Comparison of ENCODE assay signal across 10 cellular contexts in genomic region chr3:58487140-58487886, GRCh38. TPM values are rescaled to one million over a fixed set of nuclear protein-coding genes. Genes with fewer than 3 reads are reported as not detected.
DNase-seq lines count a peak whose midpoint lies in the region; ATAC-seq, FAIRE-seq and TF ChIP-seq lines count a peak whose summit lies in the region.
"Had no signal": no experiment of that assay in that cellular context is flagged by ENCODE, and none has a peak within 500 bp of the region (broad histone marks: within the 10 kb centered on the region; RNA-seq: fewer than 3 reads in every experiment).

No MANE protein-coding gene starts in this region.

- ATAC-seq in K562, result peak; percentile 29; the same call in 1 of the 3 replicates

- BruUV-seq in K562 (replicated peaks; lab: Mats Ljungman, UMichigan), result no TSS peak

- TF ChIP-seq POLR2A in K562 (conservative IDR thresholded peaks at IDR 0.05), result no peak

- no peak overlapping the region for H3K27ac Mint-ChIP-seq in activated CD4-positive, alpha-beta T cell treated with anti-CD3 and anti-CD28 coated beads, Interleukin-2, amount 10 ng/mL, durations not matched to agents 7 days and 5 days

- H3K27me3 ChIP-seq in K562 (ENCODE audit: control insufficient read depth in 2 of 2, insufficient read depth in 2 of 2, low read length in 2 of 2), result no peaks in the 10 kb centered on the region
- H3K27me3 ChIP-seq: BLaER1 treated with 17β-estradiol and CSF1 and Interleukin-3, amounts not matched to agents 10 nM and 100 nM had no signal

- in situ Hi-C loops in K562 (cut with MboI), result no loop called here

- H3K36me3 Mint-ChIP-seq in activated CD4-positive, alpha-beta T cell treated with anti-CD3 and anti-CD28 coated beads, Interleukin-2, amount 10 ng/mL, durations not matched to agents 7 days and 5 days (ENCODE audit: low read depth), result no peaks in the 10 kb centered on the region

- no peaks in the 10 kb centered on the region for H3K9me1 ChIP-seq in K562 (ENCODE audit: control insufficient read depth, insufficient read depth, low read length)

- CTCF ChIA-PET in K562 (lab: Yijun Ruan, JAX; ENCODE audit: low intra/inter-chr PET ratio), result no interaction called here
- CTCF ChIA-PET in activated CD4-positive, alpha-beta T cell treated with anti-CD3 and anti-CD28 coated beads, Interleukin-2, amount 10 ng/mL, durations not matched to agents 7 days and 5 days (lab: Charles Lee), result interaction anchor here (0.6 to 2.3 kb wide), 7 partner anchors 10 to 181 kb away, joined by 3 to 11 read pairs (median 3); partner anchors contain the start of genes HTD2 and RPP14

- H3K4me1 ChIP-seq in K562 (replicated peaks in 1 of 2; ENCODE audit: control insufficient read depth in 2 of 2, insufficient read depth in 2 of 2, low read length in 2 of 2), result peaks cover 18 to 22% of the 10 kb centered on the region in 2 experiments; a peak in 4 of 5 replicates

- peak overlapping the region in 1 of 2 experiments; percentile 62; a peak in 1 of 4 replicates for H3K9ac ChIP-seq in K562 (ENCODE audit: insufficient read depth in 1 of 2, low read depth in 2 of 2, low read length in 2 of 2)
- H3K9ac ChIP-seq: BLaER1 treated with 17β-estradiol and CSF1 and Interleukin-3, amounts not matched to agents 10 nM and 100 nM had no signal

- no peak for TF ChIP-seq CTCF in K562 (IDR thresholded peaks at IDR 0.05 in 2 of 3, conservative IDR thresholded peaks at IDR 0.05 in 1 of 3; ENCODE audit: insufficient read depth in 2 of 3, low read depth in 1 of 3, low read length in 3 of 3)

- H3K4me2 ChIP-seq in K562 (ENCODE audit: insufficient read depth, low read length), result peak overlapping the region; percentile 56

- H3K4me3 Mint-ChIP-seq in activated CD4-positive, alpha-beta T cell treated with anti-CD3 and anti-CD28 coated beads, Interleukin-2, amount 10 ng/mL, durations not matched to agents 7 days and 5 days, result no peak overlapping the region

- peak; percentile 26 for FAIRE-seq in K562 (lab: Jason Lieb, UNC)

- TF ChIP-seq EP300 in K562 (IDR thresholded peaks at IDR 0.05; ENCODE audit: low read length), result no peak

- H2AFZ ChIP-seq in K562 (ENCODE audit: low read depth, low read length), result peak overlapping the region; percentile 84

- H4K20me1 ChIP-seq in K562 (replicated peaks; ENCODE audit: control insufficient read depth, insufficient read depth, low read length), result no peaks in the 10 kb centered on the region

- POLR2A ChIA-PET in K562 (lab: Yijun Ruan, JAX), result interaction anchor here (0.7 to 1.0 kb wide), 3 partner anchors 13 to 181 kb away, joined by 3 read pairs; partner anchors contain the start of genes HTD2, PDHB and RPP14
- POLR2A ChIA-PET in activated CD4-positive, alpha-beta T cell treated with anti-CD3 and anti-CD28 coated beads, Interleukin-2, amount 10 ng/mL, durations not matched to agents 7 days and 5 days (lab: Charles Lee), result no interaction called here

- TF ChIP-seq RAD21 in K562 (CRISPR knock-in tag; conservative IDR thresholded peaks at IDR 0.05 in 1 of 2, IDR thresholded peaks at IDR 0.05 in 1 of 2), result no peak

- no peaks in the 10 kb centered on the region for H3K9me3 Mint-ChIP-seq in activated CD4-positive, alpha-beta T cell treated with anti-CD3 and anti-CD28 coated beads, Interleukin-2, amount 10 ng/mL, durations not matched to agents 7 days and 5 days

- WGBS in K562 (ENCODE audit: insufficient coverage, low coverage, missing lambda C conversion rate), result 42% methylated on average over 7 of the region's 18 CpGs

- no peaks in the 10 kb centered on the region for H3K36me3 ChIP-seq in K562 (ENCODE audit: control insufficient read depth, insufficient read depth, low read length)
- H3K36me3 ChIP-seq: BLaER1 treated with 17β-estradiol and CSF1 and Interleukin-3, amounts not matched to agents 10 nM and 100 nM had no signal

- peak; percentile 55 for DNase-seq in 8988T
- peak; percentile 67 for DNase-seq in HT1080 (ENCODE audit: low read depth)
- DNase-seq in K562 (ENCODE audit: extremely low read depth in 1 of 4, low spot score in 3 of 4), result peak; percentile 35 to 51 (median 46)
- peak; percentile 10 for DNase-seq in kidney glomerular epithelial cell (lab: John Stamatoyannopoulos, UW)
- DNase-seq in RPMI8226, result no peak
- DNase-seq in activated CD4-positive, alpha-beta T cell treated with anti-CD3 and anti-CD28 coated beads, Interleukin-2, amount 10 ng/mL, durations not matched to agents 7 days and 5 days, result no peak
- no peak for DNase-seq in globus pallidus (ENCODE audit: low spot score)
- no peak for DNase-seq in NOMO-1 treated with dmso at 0.1 percent for 144 hours (lab: John Stamatoyannopoulos, UW; ENCODE audit: unreplicated experiment)
- DNase-seq: activated CD8-positive, alpha-beta memory T cell treated with anti-CD3 and anti-CD28 coated beads, Interleukin-2, amount 50 U/mL, for 48 hours had no signal

- no peak overlapping the region; the same call in 2 of the 3 replicates for H3K27ac ChIP-seq in K562 (ENCODE audit: extremely low read depth, low read depth, low read length)

- peaks cover 12% of the 10 kb centered on the region for H3K4me1 Mint-ChIP-seq in activated CD4-positive, alpha-beta T cell treated with anti-CD3 and anti-CD28 coated beads, Interleukin-2, amount 10 ng/mL, durations not matched to agents 7 days and 5 days

- intact Hi-C loops in K562 (cut with micrococcal nuclease), result no loop called here

- H3K4me3 ChIP-seq in K562, result no peak overlapping the region
- H3K4me3 ChIP-seq: BLaER1 treated with 17β-estradiol and CSF1 and Interleukin-3, amounts not matched to agents 10 nM and 100 nM had no signal

- peaks cover 52% of the 10 kb centered on the region for H3K27me3 Mint-ChIP-seq in activated CD4-positive, alpha-beta T cell treated with anti-CD3 and anti-CD28 coated beads, Interleukin-2, amount 10 ng/mL, durations not matched to agents 7 days and 5 days

- H3K9me3 ChIP-seq in K562 (replicated peaks; ENCODE audit: control insufficient read depth, insufficient read depth, low read depth, low read length), result no peaks in the 10 kb centered on the region
- H3K9me3 ChIP-seq: BLaER1 treated with 17β-estradiol and CSF1 and Interleukin-3, amounts not matched to agents 10 nM and 100 nM had no signal

- peaks cover 2% of the 10 kb centered on the region; the same call in 1 of the 3 replicates for H3K79me2 ChIP-seq in K562 (ENCODE audit: control insufficient read depth, insufficient read depth, low read length)

RNA-seq across cellular contexts. Expression of gene KCTD6, which starts 4.6 kb away (rescaled TPM):
- total RNA-seq in HT1080 (2014; rRNA removed; shearing (Covaris generic)), result 5.8 and 10.2 TPM in 2 replicates
- 12.0 and 13.5 TPM in 2 replicates for polyA plus RNA-seq in HT1080 (2015; cell fraction: cytosol; rRNA removed)
- polyA plus RNA-seq in HT1080 (2015; cell fraction: nucleus; rRNA removed), result 10.2 and 10.7 TPM in 2 replicates
- 7.6 and 24.0 TPM in 2 replicates for total RNA-seq in K562 (2011; cell fraction: chromatin; rRNA removed; ENCODE audit: low replicate concordance)
- 3.5 and 5.3 TPM in 2 replicates for total RNA-seq in K562 (2011; cell fraction: nucleolus; rRNA removed)
- 7.4 and 11.0 TPM in 2 replicates for total RNA-seq in K562 (2011; cell fraction: nucleoplasm; rRNA removed)
- total RNA-seq in K562 (2014; rRNA removed), result 2.1 and 4.4 TPM in 2 replicates
- total RNA-seq in K562 (2014; rRNA removed; fragmentation: Illumina TruSeq; extraction: Trizol), result 3.7 and 5.1 TPM in 2 replicates
- 5.2 and 5.3 TPM in 2 replicates for total RNA-seq in K562 (2015; rRNA removed; fragmentation: Illumina TruSeq; extraction: Trizol)
- 3.0 and 3.5 TPM in 2 replicates for total RNA-seq in K562 (2021)
- polyA plus RNA-seq in K562 (2011; rRNA removed), result 5.0 and 5.1 TPM in 2 replicates
- 2.4 and 3.2 TPM in 2 replicates for polyA plus RNA-seq in K562 (2011; cell fraction: cytosol; rRNA removed)
- 2.8 and 3.6 TPM in 2 replicates for polyA plus RNA-seq in K562 (2011; cell fraction: nucleus; rRNA removed)
- 2.8 and 3.2 TPM in 2 replicates for polyA plus RNA-seq in K562 (2012)
- polyA plus RNA-seq in K562 (2014; fragmentation: Illumina TruSeq; extraction: Trizol), result 4.2 and 5.9 TPM in 2 replicates
- 1 to 10 TPM; 4.0 to 4.5 TPM for polyA plus RNA-seq in K562 (2014; fragmentation: Nextera tagmentation; extraction: Ambion mirVana)
- 3.9 and 5.3 TPM in 2 replicates for polyA plus RNA-seq in K562 (2014; rRNA removed)
- 4.3 and 5.2 TPM in 2 replicates for polyA minus RNA-seq in K562 (2011; rRNA and poly(A)+ RNA removed)
- polyA minus RNA-seq in K562 (2011; cell fraction: cytosol; rRNA and poly(A)+ RNA removed), result 2.5 TPM in 1 of 2 replicates, not detected in the other
- 4.7 and 8.1 TPM in 2 replicates for polyA minus RNA-seq in K562 (2011; cell fraction: nucleus; rRNA and poly(A)+ RNA removed)
- 10 to 100 TPM in 1 of 2 experiments, 1 to 10 TPM in 1; 7.7 to 10.8 TPM for total RNA-seq in activated CD4-positive, alpha-beta T cell treated with anti-CD3 and anti-CD28 coated beads, Interleukin-2, amount 10 ng/mL, durations not matched to agents 7 days and 5 days

RNA-seq across cellular contexts. Expression of gene ACOX2, which starts 49.7 kb away (rescaled TPM):
- total RNA-seq in HT1080 (2014; rRNA removed; shearing (Covaris generic)), result 61.4 and 69.8 TPM in 2 replicates
- 19.6 and 22.5 TPM in 2 replicates for polyA plus RNA-seq in HT1080 (2015; cell fraction: cytosol; rRNA removed)
- 12.7 and 14.9 TPM in 2 replicates for polyA plus RNA-seq in HT1080 (2015; cell fraction: nucleus; rRNA removed)
- total RNA-seq in K562 (2011; cell fraction: chromatin; rRNA removed; ENCODE audit: low replicate concordance), result not detected in 2 replicates
- total RNA-seq in K562 (2011; cell fraction: nucleolus; rRNA removed), result not detected in 2 replicates
- total RNA-seq in K562 (2011; cell fraction: nucleoplasm; rRNA removed), result not detected in 2 replicates
- total RNA-seq in K562 (2014; rRNA removed) (not detected in 2 replicates), K562 (2014; rRNA removed; fragmentation: Illumina TruSeq; extraction: Trizol) (not detected in 2 replicates), K562 (2015; rRNA removed; fragmentation: Illumina TruSeq; extraction: Trizol) (not detected in 2 replicates), K562 (2021) (not detected in 2 replicates)
- polyA plus RNA-seq in K562 (2011; rRNA removed) (not detected in 2 replicates), K562 (2014; fragmentation: Illumina TruSeq; extraction: Trizol) (not detected in 2 replicates), K562 (2014; fragmentation: Nextera tagmentation; extraction: Ambion mirVana) (under 1 TPM in 1 of 2 experiments, not detected in 1; 0.15 TPM), K562 (2014; rRNA removed) (not detected in 2 replicates)
- polyA plus RNA-seq in K562 (2011; cell fraction: cytosol; rRNA removed), result not detected in 2 replicates
- not detected in 2 replicates for polyA plus RNA-seq in K562 (2011; cell fraction: nucleus; rRNA removed)
- 0.25 TPM in 1 of 2 replicates, not detected in the other for polyA plus RNA-seq in K562 (2012)
- polyA minus RNA-seq in K562 (2011; rRNA and poly(A)+ RNA removed), result 0.63 TPM in 1 of 2 replicates, not detected in the other
- polyA minus RNA-seq in K562 (2011; cell fraction: cytosol; rRNA and poly(A)+ RNA removed), result not detected in 2 replicates
- not detected in 2 replicates for polyA minus RNA-seq in K562 (2011; cell fraction: nucleus; rRNA and poly(A)+ RNA removed)
- total RNA-seq in activated CD4-positive, alpha-beta T cell treated with anti-CD3 and anti-CD28 coated beads, Interleukin-2, amount 10 ng/mL, durations not matched to agents 7 days and 5 days, result not detected

RNA-seq across cellular contexts. Expression of gene PDHB, which starts 53.7 kb away (rescaled TPM):
- total RNA-seq in HT1080 (2014; rRNA removed; shearing (Covaris generic)), result 78.8 and 81.6 TPM in 2 replicates
- polyA plus RNA-seq in HT1080 (2015; cell fraction: cytosol; rRNA removed), result 92.0 and 97.5 TPM in 2 replicates
- 85.9 and 92.9 TPM in 2 replicates for polyA plus RNA-seq in HT1080 (2015; cell fraction: nucleus; rRNA removed)
- total RNA-seq in K562 (2011; cell fraction: chromatin; rRNA removed; ENCODE audit: low replicate concordance), result 29.9 and 40.1 TPM in 2 replicates
- total RNA-seq in K562 (2011; cell fraction: nucleolus; rRNA removed), result 18.7 and 20.1 TPM in 2 replicates
- total RNA-seq in K562 (2011; cell fraction: nucleoplasm; rRNA removed), result 26.5 and 29.7 TPM in 2 replicates
- total RNA-seq in K562 (2014; rRNA removed), result 57.7 and 123 TPM in 2 replicates
- 66.0 and 71.2 TPM in 2 replicates for total RNA-seq in K562 (2014; rRNA removed; fragmentation: Illumina TruSeq; extraction: Trizol)
- 55.6 and 58.6 TPM in 2 replicates for total RNA-seq in K562 (2015; rRNA removed; fragmentation: Illumina TruSeq; extraction: Trizol)
- total RNA-seq in K562 (2021), result 50.9 and 51.2 TPM in 2 replicates
- polyA plus RNA-seq in K562 (2011; rRNA removed), result 68.6 and 85.2 TPM in 2 replicates
- 28.3 and 45.0 TPM in 2 replicates for polyA plus RNA-seq in K562 (2011; cell fraction: cytosol; rRNA removed)
- 17.2 and 30.0 TPM in 2 replicates for polyA plus RNA-seq in K562 (2011; cell fraction: nucleus; rRNA removed)
- 32.5 and 57.0 TPM in 2 replicates for polyA plus RNA-seq in K562 (2012)
- polyA plus RNA-seq in K562 (2014; fragmentation: Illumina TruSeq; extraction: Trizol), result 54.3 and 58.0 TPM in 2 replicates
- 100 to 1,000 TPM; 166 to 178 TPM for polyA plus RNA-seq in K562 (2014; fragmentation: Nextera tagmentation; extraction: Ambion mirVana)
- 90.0 and 131 TPM in 2 replicates for polyA plus RNA-seq in K562 (2014; rRNA removed)
- 46.6 and 49.0 TPM in 2 replicates for polyA minus RNA-seq in K562 (2011; rRNA and poly(A)+ RNA removed)
- 16.7 and 21.8 TPM in 2 replicates for polyA minus RNA-seq in K562 (2011; cell fraction: cytosol; rRNA and poly(A)+ RNA removed)
- polyA minus RNA-seq in K562 (2011; cell fraction: nucleus; rRNA and poly(A)+ RNA removed), result 14.8 and 20.8 TPM in 2 replicates
- total RNA-seq in activated CD4-positive, alpha-beta T cell treated with anti-CD3 and anti-CD28 coated beads, Interleukin-2, amount 10 ng/mL, durations not matched to agents 7 days and 5 days, result 10 to 100 TPM; 47.6 to 50.6 TPM

Comparison
In these comparisons a context has a peak if more than half of its experiments do, and no peak if none do; other contexts are left out.
1. DNase-seq: peak in 8988T (single experiment), HT1080 (single experiment), K562 (4 of 4) and kidney glomerular epithelial cell (single experiment); none in RPMI8226 (single experiment), activated CD4-positive, alpha-beta T cell treated with anti-CD3 and anti-CD28 coated beads, Interleukin-2, amount 10 ng/mL, durations not matched to agents 7 days and 5 days (single experiment), globus pallidus (single experiment) and NOMO-1 treated with dmso at 0.1 percent for 144 hours (single experiment).
2. RNA of gene ACOX2, which starts 49.7 kb away (total RNA-seq): 61.4 to 69.8 TPM in HT1080; not detected in K562 and not detected in activated CD4-positive, alpha-beta T cell treated with anti-CD3 and anti-CD28 coated beads, Interleukin-2, amount 10 ng/mL, durations not matched to agents 7 days and 5 days; every median in the first group is over 10 times any median in the second.